ENCODE assay signal across 7 cellular contexts in genomic region chr14:98379829-98380228, GRCh38.
"Had no signal": no experiment of that assay in that cellular context is flagged by ENCODE, and none has a peak within 500 bp of the region (broad histone marks: within the 10 kb centered on the region; RNA-seq: fewer than 3 reads in every experiment).

No MANE protein-coding gene starts in this region.

- H3K4me2 ChIP-seq: GM23338, KMS-11 had no signal

- H3K27ac ChIP-seq: KMS-11 had no signal

- DNase-seq: H7, HCEC 1CT, Karpas-422, KBM-7 had no signal

- ATAC-seq: GM23338 had no signal

- H3K9ac ChIP-seq: KMS-11 had no signal

- H3K4me3 ChIP-seq: GM23338 had no signal

- FAIRE-seq: HTR-8/SVneo had no signal

- H2AFZ ChIP-seq: GM23338 had no signal
